ENCODE assay signal across 10 cellular contexts in genomic region chr11:94925422-94926270, GRCh38. TPM values are rescaled to one million over a fixed set of nuclear protein-coding genes. Genes with fewer than 3 reads are reported as not detected.
DNase-seq lines count a peak whose midpoint lies in the region; ATAC-seq and TF ChIP-seq lines count a peak whose summit lies in the region.
"Had no signal": no experiment of that assay in that cellular context is flagged by ENCODE, and none has a peak within 500 bp of the region (broad histone marks: within the 10 kb centered on the region; RNA-seq: fewer than 3 reads in every experiment).

No MANE protein-coding gene starts in this region.

- peaks cover 8% of the 10 kb centered on the region for H3K4me1 ChIP-seq in BE2C

- H3K4me1 Mint-ChIP-seq in activated CD4-positive, alpha-beta T cell treated with anti-CD3 and anti-CD28 coated beads, Interleukin-2, amount 10 ng/mL, durations not matched to agents 7 days and 5 days, result peaks cover 42% of the 10 kb centered on the region
- H3K4me1 Mint-ChIP-seq in stimulated activated naive CD8-positive, alpha-beta T cell treated with anti-CD3 and anti-CD28 coated beads, Interleukin-15, amount 100 ng/mL, for 72 hours, result peaks cover 39% of the 10 kb centered on the region

- peak; percentile 72 for ATAC-seq in HG03196 (IDR thresholded peaks at IDR 0.05; ENCODE audit: unreplicated experiment)
- ATAC-seq in stimulated activated naive CD8-positive, alpha-beta T cell treated with anti-CD3 and anti-CD28 coated beads, Interleukin-15, amount 100 ng/mL, for 72 hours, result peak; percentile 19

- no peak for DNase-seq in activated CD4-positive, alpha-beta T cell treated with anti-CD3 and anti-CD28 coated beads, Interleukin-2, amount 10 ng/mL, durations not matched to agents 7 days and 5 days
- DNase-seq in activated CD4-positive, alpha-beta T cell treated with anti-CD3 and anti-CD28 coated beads, Interleukin-2, amount 50 U/mL, for 1 hour, result no peak
- peak; percentile 35 for DNase-seq in epithelial cell of proximal tubule (ENCODE audit: low read depth)
- DNase-seq in stimulated activated naive CD8-positive, alpha-beta T cell treated with anti-CD3 and anti-CD28 coated beads, Interleukin-15, amount 100 ng/mL, for 72 hours, result no peak
- DNase-seq in HK-2 (ENCODE audit: unreplicated experiment), result no peak
- DNase-seq in cerebellar nuclear complex (lab: John Stamatoyannopoulos, UW), result no peak
- no peak for DNase-seq in BE2C
- DNase-seq: NCI-H2029; stimulated activated CD4-positive, alpha-beta T cell treated with anti-CD3 and anti-CD28 coated beads, Interleukin-4, amount 100 ng/mL, for 24 hours had no signal

- H3K9me3 ChIP-seq in BE2C, result no peaks in the 10 kb centered on the region

- no peaks in the 10 kb centered on the region for H3K27me3 Mint-ChIP-seq in activated CD4-positive, alpha-beta T cell treated with anti-CD3 and anti-CD28 coated beads, Interleukin-2, amount 10 ng/mL, durations not matched to agents 7 days and 5 days
- no peaks in the 10 kb centered on the region for H3K27me3 Mint-ChIP-seq in stimulated activated naive CD8-positive, alpha-beta T cell treated with anti-CD3 and anti-CD28 coated beads, Interleukin-15, amount 100 ng/mL, for 72 hours

- H3K4me3 ChIP-seq in epithelial cell of proximal tubule (ENCODE audit: low read depth, low read length) (no peak overlapping the region), BE2C (ENCODE audit: low read depth, low read length) (no peak overlapping the region)

- peak overlapping the region; percentile 91 for H3K27ac Mint-ChIP-seq in activated CD4-positive, alpha-beta T cell treated with anti-CD3 and anti-CD28 coated beads, Interleukin-2, amount 10 ng/mL, durations not matched to agents 7 days and 5 days
- H3K27ac Mint-ChIP-seq in stimulated activated naive CD8-positive, alpha-beta T cell treated with anti-CD3 and anti-CD28 coated beads, Interleukin-15, amount 100 ng/mL, for 72 hours, result peak overlapping the region in 1 of 2 donors; percentile 38

- peaks cover 17% of the 10 kb centered on the region for H3K9me3 Mint-ChIP-seq in activated CD4-positive, alpha-beta T cell treated with anti-CD3 and anti-CD28 coated beads, Interleukin-2, amount 10 ng/mL, durations not matched to agents 7 days and 5 days
- peaks cover 5 to 17% of the 10 kb centered on the region in 2 donors for H3K9me3 Mint-ChIP-seq in stimulated activated naive CD8-positive, alpha-beta T cell treated with anti-CD3 and anti-CD28 coated beads, Interleukin-15, amount 100 ng/mL, for 72 hours

- TF ChIP-seq CTCF in epithelial cell of proximal tubule (conservative IDR thresholded peaks at IDR 0.05; ENCODE audit: low read depth, low read length) (no peak), BE2C (IDR thresholded peaks at IDR 0.05; ENCODE audit: low read depth, low read length) (no peak)

- H3K36me3 Mint-ChIP-seq in activated CD4-positive, alpha-beta T cell treated with anti-CD3 and anti-CD28 coated beads, Interleukin-2, amount 10 ng/mL, durations not matched to agents 7 days and 5 days (ENCODE audit: low read depth), result peaks cover 15% of the 10 kb centered on the region

- H3K27me3 ChIP-seq in BE2C, result no peaks in the 10 kb centered on the region

- POLR2A ChIA-PET in activated CD4-positive, alpha-beta T cell treated with anti-CD3 and anti-CD28 coated beads, Interleukin-2, amount 10 ng/mL, durations not matched to agents 7 days and 5 days (lab: Charles Lee), result interaction anchor here (1.7 kb wide), 1 partner anchor 48 kb away, joined by 4 read pairs; the partner anchor contains the start of genes CWC15 and KDM4D

- no peaks in the 10 kb centered on the region for H3K36me3 ChIP-seq in BE2C

- CTCF ChIA-PET in activated CD4-positive, alpha-beta T cell treated with anti-CD3 and anti-CD28 coated beads, Interleukin-2, amount 10 ng/mL, durations not matched to agents 7 days and 5 days (lab: Charles Lee), result interaction anchor here (0.8 to 1.0 kb wide), 2 partner anchors 14 to 48 kb away, joined by 3 read pairs; partner anchors contain the start of genes CWC15 and KDM4D

- H3K4me3 Mint-ChIP-seq in activated CD4-positive, alpha-beta T cell treated with anti-CD3 and anti-CD28 coated beads, Interleukin-2, amount 10 ng/mL, durations not matched to agents 7 days and 5 days, result no peak overlapping the region
- H3K4me3 Mint-ChIP-seq in stimulated activated naive CD8-positive, alpha-beta T cell treated with anti-CD3 and anti-CD28 coated beads, Interleukin-15, amount 100 ng/mL, for 72 hours, result no peak overlapping the region

RNA-seq across cellular contexts. Expression of gene CWC15, which starts 47.7 kb away (rescaled TPM):
- total RNA-seq in activated CD4-positive, alpha-beta T cell treated with anti-CD3 and anti-CD28 coated beads, Interleukin-2, amount 10 ng/mL, durations not matched to agents 7 days and 5 days, result 10 to 100 TPM; 73.1 to 77.2 TPM
- 37.0 and 48.5 TPM in 2 replicates for total RNA-seq in epithelial cell of proximal tubule
- polyA plus RNA-seq in BE2C (2012; ENCODE audit: insufficient read depth, insufficient read length, low read depth), result 123 TPM

RNA-seq across cellular contexts. Expression of gene KDM4D, which starts 47.9 kb away (rescaled TPM):
- 1 to 10 TPM in 1 of 2 experiments, under 1 TPM in 1; 0.84 to 1.0 TPM for total RNA-seq in activated CD4-positive, alpha-beta T cell treated with anti-CD3 and anti-CD28 coated beads, Interleukin-2, amount 10 ng/mL, durations not matched to agents 7 days and 5 days
- total RNA-seq in epithelial cell of proximal tubule, result 1.7 and 1.8 TPM in 2 replicates
- polyA plus RNA-seq in BE2C (2012; ENCODE audit: insufficient read depth, insufficient read length, low read depth), result 1.6 TPM
